In the genomic region with DNA sequence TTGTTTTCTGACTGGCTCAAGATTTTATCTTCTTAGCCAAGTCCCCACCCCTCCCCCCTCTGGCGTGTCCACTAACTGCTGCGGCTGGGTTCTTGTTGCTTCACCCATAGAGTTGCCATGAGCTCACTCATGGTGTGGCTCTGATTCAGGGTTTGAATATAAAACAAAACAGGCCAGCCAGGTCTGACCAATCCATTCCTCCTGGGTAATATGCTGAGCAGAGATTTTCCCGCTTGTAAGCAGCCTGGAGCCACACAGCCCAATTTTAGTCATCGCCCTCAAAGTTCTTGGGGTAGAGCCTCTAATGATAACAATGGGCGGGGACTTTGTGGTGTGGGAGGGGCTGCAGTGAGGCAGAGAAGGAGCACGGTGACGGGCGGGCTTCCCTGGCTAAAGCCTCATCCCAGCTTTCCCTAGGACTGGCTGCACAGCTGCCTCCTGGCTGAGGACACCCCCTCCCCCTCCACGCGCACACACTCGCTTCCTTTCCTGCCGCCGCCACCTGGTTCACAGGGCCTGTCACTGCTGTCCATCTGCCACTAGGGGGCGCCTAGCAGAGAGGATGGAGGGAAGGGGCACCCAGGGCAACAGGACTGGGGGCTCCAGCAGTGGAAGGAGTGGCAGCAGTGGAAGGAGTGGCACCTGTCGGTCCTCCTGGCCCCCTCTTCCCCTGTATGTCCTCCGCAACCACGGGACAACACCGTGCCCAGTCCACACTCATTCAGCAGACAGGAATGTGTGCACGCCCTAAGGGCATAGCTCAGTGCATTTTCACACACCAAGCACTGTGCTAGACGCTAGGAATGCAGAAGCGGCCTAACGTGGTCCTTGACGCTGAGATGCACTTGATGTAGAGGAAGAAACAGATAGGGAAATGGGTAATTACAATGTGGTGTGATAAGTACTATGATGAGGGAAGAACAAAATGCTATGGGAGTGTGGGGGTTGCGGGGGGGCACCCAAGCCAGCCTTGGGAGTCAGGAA, we compare ENCODE assay signal across 1 cellular context.
TF ChIP-seq lines count a peak whose summit lies in the region.

No MANE protein-coding gene starts in this region.

TF ChIP-seq in GM23338, 12 proteins besides CTCF, POLR2A, EP300 and RAD21:
- TF ChIP-seq POLR2AphosphoS5 (IDR thresholded peaks at IDR 0.05; ENCODE audit: low read depth): peak; percentile 11; the same call in 1 of the 2 replicates
- TF ChIP-seq ETS1 (IDR thresholded peaks at IDR 0.05): 0 out of 2 replicates have a peak, but pooled peaks have one; percentile 18
- TF ChIP-seq STAT1 (IDR thresholded peaks at IDR 0.05; ENCODE audit: unreplicated experiment): no peak
TF ChIP-seq in GM23338: peak in this region for 2.
